In genomic region chr3:112550859-112551258, GRCh38 we compare ENCODE assay signal across 35 cellular contexts. TPM values are rescaled to one million over a fixed set of nuclear protein-coding genes. Genes with fewer than 3 reads are reported as not detected.
DNase-seq lines count a peak whose midpoint lies in the region; ATAC-seq and TF ChIP-seq lines count a peak whose summit lies in the region.
"Had no signal": no experiment of that assay in that cellular context is flagged by ENCODE, and none has a peak within 500 bp of the region (broad histone marks: within the 10 kb centered on the region; RNA-seq: fewer than 3 reads in every experiment).

No MANE protein-coding gene starts in this region.

- H3K27ac ChIP-seq in mammary epithelial cell (ENCODE audit: insufficient read depth, low read depth, low read length) (no peak overlapping the region), Panc1 (ENCODE audit: low read length) (no peak overlapping the region), right cardiac atrium (ENCODE audit: low read length) (no peak overlapping the region)
- H3K27ac ChIP-seq: C4-2B, hepatocyte, ovary, SK-N-MC, skin epidermis had no signal

- ATAC-seq in Panc1 (no peak), right cardiac atrium (no peak), GM18517 (IDR thresholded peaks at IDR 0.05; ENCODE audit: unreplicated experiment) (no peak)
- no peak for ATAC-seq in activated CD4-positive, alpha-beta T cell treated with anti-CD3 and anti-CD28 coated beads for 36 hours
- ATAC-seq: activated CD8-positive, alpha-beta T cell treated with anti-CD3 and anti-CD28 coated beads for 36 hours; left lobe of liver; stimulated activated memory B cell treated with anti-CD40 and anti-IgM and Interleukin-4, amounts not matched to agents 10 μg/mL and 1 μg/mL and 100 μg/mL, for 72 hours; T-helper 17 cell had no signal

- H3K36me3 ChIP-seq in mammary epithelial cell (ENCODE audit: insufficient read depth, low read length), result peaks cover 8% of the 10 kb centered on the region
- H3K36me3 ChIP-seq in Panc1 (ENCODE audit: control insufficient read depth, insufficient read depth, low read length), result peaks cover 15% of the 10 kb centered on the region
- H3K36me3 ChIP-seq: ovary had no signal

- no peak overlapping the region for H3K9ac ChIP-seq in mammary epithelial cell (ENCODE audit: insufficient read depth, low read length)

- H3K27me3 ChIP-seq in mammary epithelial cell (ENCODE audit: insufficient read depth, low read length) (no peaks in the 10 kb centered on the region), Panc1 (ENCODE audit: control insufficient read depth, insufficient read depth, low read length) (no peaks in the 10 kb centered on the region), right cardiac atrium (ENCODE audit: control insufficient read depth, insufficient read depth) (no peaks in the 10 kb centered on the region)
- H3K27me3 ChIP-seq: hepatocyte, MG63, ovary had no signal

- H3K27me3 Mint-ChIP-seq in MCF 10A (ENCODE audit: insufficient read depth, unreplicated experiment), result no peaks in the 10 kb centered on the region
- H3K27me3 Mint-ChIP-seq in activated CD4-positive, alpha-beta T cell treated with anti-CD3 and anti-CD28 coated beads for 36 hours, result no peaks in the 10 kb centered on the region
- H3K27me3 Mint-ChIP-seq: activated CD8-positive, alpha-beta T cell treated with anti-CD3 and anti-CD28 coated beads for 36 hours; brain; memory B cell; stimulated activated memory B cell treated with anti-CD40 and anti-IgM and Interleukin-4, amounts not matched to agents 10 μg/mL and 1 μg/mL and 100 μg/mL, for 72 hours; T-helper 17 cell; type B pancreatic cell had no signal

- intact Hi-C loops in mammary epithelial cell (cut with micrococcal nuclease) (no loop called here), MCF 10A (cut with micrococcal nuclease) (no loop called here), Panc1 (cut with micrococcal nuclease; ENCODE audit: unreplicated experiment) (no loop called here), right cardiac atrium (cut with DNase I) (no loop called here)
- intact Hi-C loops in activated CD4-positive, alpha-beta T cell treated with anti-CD3 and anti-CD28 coated beads for 36 hours (cut with DNase I, micrococcal nuclease), result no loop called here

- CTCF ChIA-PET in mammary epithelial cell (lab: Charles Lee; ENCODE audit: low non-redundant PET) (interaction anchor here (0.6 to 0.9 kb wide), 3 partner anchors 258 to 1195 kb away, joined by 3 to 9 read pairs (median 4); no protein-coding TSS in a partner anchor), MCF 10A (lab: Yijun Ruan, JAX) (interaction anchor here (1.4 to 1.5 kb wide), 2 partner anchors 11 to 18 kb away, joined by 4 read pairs; partner anchors contain the start of genes ATG3 and SLC35A5), Panc1 (lab: Charles Lee) (no interaction called here)
- CTCF ChIA-PET in activated CD4-positive, alpha-beta T cell treated with anti-CD3 and anti-CD28 coated beads for 36 hours (lab: Charles Lee), result interaction anchor here (0.6 to 1.2 kb wide), 2 partner anchors 10 to 247 kb away, joined by 3 read pairs; no protein-coding TSS in a partner anchor

- no peak for DNase-seq in mammary epithelial cell
- DNase-seq in MCF 10A (ENCODE audit: unreplicated experiment), result no peak
- DNase-seq in Panc1 (ENCODE audit: low read depth, low spot score), result no peak
- no peak for DNase-seq in epithelial cell of proximal tubule (ENCODE audit: low read depth)
- DNase-seq in right cardiac atrium, result no peak
- no peak for DNase-seq in activated CD4-positive, alpha-beta T cell treated with anti-CD3 and anti-CD28 coated beads for 36 hours
- no peak for DNase-seq in activated CD8-positive, alpha-beta memory T cell treated with anti-CD3 and anti-CD28 coated beads, Interleukin-2, amount 50 U/mL, for 4 hours
- DNase-seq: 8988T; activated CD8-positive, alpha-beta T cell treated with anti-CD3 and anti-CD28 coated beads for 36 hours; activated naive CD4-positive, alpha-beta T cell treated with anti-CD3 and anti-CD28 coated beads, Interleukin-2, amount 50 U/mL, for 16 hours; amniotic stem cell; DMS79 treated with DMSO at 0.1 percent for 48 hours; GF-D8; immature natural killer cell; KBM-7; MG63; NCI-H1105; NCI-H187; NCI-H2171 treated with DMSO at 0.1 percent for 48 hours; NCI-H510A; ovary; T-helper 17 cell had no signal

- POLR2A ChIA-PET in MCF 10A (lab: Yijun Ruan, JAX) (interaction anchor here (0.6 to 1.0 kb wide), 2 partner anchors 16 to 255 kb away, joined by 4 read pairs; no protein-coding TSS in a partner anchor), Panc1 (lab: Charles Lee) (no interaction called here)
- POLR2A ChIA-PET in activated CD4-positive, alpha-beta T cell treated with anti-CD3 and anti-CD28 coated beads for 36 hours (lab: Charles Lee), result no interaction called here

- H4K20me1 ChIP-seq in mammary epithelial cell (ENCODE audit: insufficient read depth, low read length), result no peaks in the 10 kb centered on the region

- BruUV-seq in mammary epithelial cell (replicated peaks; lab: Mats Ljungman, UMichigan) (no TSS peak), MCF 10A (replicated peaks; lab: Mats Ljungman, UMichigan) (no TSS peak), Panc1 (replicated peaks; lab: Mats Ljungman, UMichigan) (TSS peak; percentile 11)

- H3K9me3 ChIP-seq in mammary epithelial cell (replicated peaks; ENCODE audit: insufficient read depth, low read length) (no peaks in the 10 kb centered on the region), Panc1 (ENCODE audit: control insufficient read depth, insufficient read depth, low read depth, low read length) (no peaks in the 10 kb centered on the region), right cardiac atrium (ENCODE audit: control insufficient read depth, low read length) (no peaks in the 10 kb centered on the region)
- H3K9me3 ChIP-seq: Caco-2, ovary had no signal

- H3K4me2 ChIP-seq in mammary epithelial cell (ENCODE audit: insufficient read depth, low read depth, low read length), result no peak overlapping the region
- H3K4me2 ChIP-seq: hepatocyte had no signal

- H3K4me1 ChIP-seq in mammary epithelial cell (ENCODE audit: insufficient read depth, low read length) (peaks cover 19% of the 10 kb centered on the region), Panc1 (ENCODE audit: control insufficient read depth, insufficient read depth, low read length) (peaks cover 7% of the 10 kb centered on the region; the same call in 1 of the 2 replicates), right cardiac atrium (ENCODE audit: control insufficient read depth, insufficient read depth, low read length) (peaks cover 1% of the 10 kb centered on the region)

- H3K4me3 Mint-ChIP-seq in MCF 10A (ENCODE audit: unreplicated experiment), result no peak overlapping the region
- H3K4me3 Mint-ChIP-seq in activated CD4-positive, alpha-beta T cell treated with anti-CD3 and anti-CD28 coated beads for 36 hours, result no peak overlapping the region
- H3K4me3 Mint-ChIP-seq: activated CD8-positive, alpha-beta T cell treated with anti-CD3 and anti-CD28 coated beads for 36 hours; brain; immature natural killer cell; memory B cell; stimulated activated memory B cell treated with anti-CD40 and anti-IgM and Interleukin-4, amounts not matched to agents 10 μg/mL and 1 μg/mL and 100 μg/mL, for 72 hours; T-helper 17 cell; type B pancreatic cell had no signal

- in situ Hi-C loops in mammary epithelial cell (cut with MboI; ENCODE audit: low sequenced_read_pairs in 2 of 2), result no loop called here
- in situ Hi-C loops in Panc1 (cut with HindIII; ENCODE audit: low pct_unique_long_range_greater_than_20kb, low sequenced_read_pairs), result no loop called here

- H3K4me3 ChIP-seq in mammary epithelial cell (replicated peaks in 1 of 3; ENCODE audit: insufficient read depth in 1 of 3, low read depth in 2 of 3, low read length in 3 of 3), result no peak overlapping the region
- H3K4me3 ChIP-seq in Panc1 (ENCODE audit: low read depth in 2 of 2, low read length in 2 of 2), result no peak overlapping the region
- no peak overlapping the region for H3K4me3 ChIP-seq in epithelial cell of proximal tubule (ENCODE audit: low read depth, low read length)
- H3K4me3 ChIP-seq in right cardiac atrium (ENCODE audit: low read length), result no peak overlapping the region
- H3K4me3 ChIP-seq: hepatocyte, MG63, ovary, SK-N-MC, skin epidermis had no signal

- H2AFZ ChIP-seq in mammary epithelial cell (ENCODE audit: low read depth, low read length), result peak overlapping the region; percentile 33
- H2AFZ ChIP-seq: hepatocyte had no signal

- no peak for TF ChIP-seq CTCF in mammary epithelial cell (conservative IDR thresholded peaks at IDR 0.05 in 1 of 2, IDR thresholded peaks at IDR 0.05 in 1 of 2; ENCODE audit: extremely low read depth in 1 of 2, insufficient read depth in 1 of 2, low read depth in 1 of 2, low read length in 2 of 2)
- no peak for TF ChIP-seq CTCF in MCF 10A (IDR thresholded peaks at IDR 0.05; ENCODE audit: unreplicated experiment)
- TF ChIP-seq CTCF in Panc1 (IDR thresholded peaks at IDR 0.05), result peak; percentile 9; the same call in 1 of the 2 replicates
- peak; percentile 23 for TF ChIP-seq CTCF in epithelial cell of proximal tubule (conservative IDR thresholded peaks at IDR 0.05; ENCODE audit: low read depth, low read length)

- peaks cover 49% of the 10 kb centered on the region for H3K36me3 Mint-ChIP-seq in MCF 10A (ENCODE audit: insufficient read depth, unreplicated experiment)
- peaks cover 38% of the 10 kb centered on the region for H3K36me3 Mint-ChIP-seq in activated CD4-positive, alpha-beta T cell treated with anti-CD3 and anti-CD28 coated beads for 36 hours (ENCODE audit: low read depth)

- H3K79me2 ChIP-seq in mammary epithelial cell (ENCODE audit: insufficient read depth, low read length), result peaks cover 53% of the 10 kb centered on the region

- no peak overlapping the region for H3K27ac Mint-ChIP-seq in MCF 10A (ENCODE audit: low read depth, unreplicated experiment)
- H3K27ac Mint-ChIP-seq in activated CD4-positive, alpha-beta T cell treated with anti-CD3 and anti-CD28 coated beads for 36 hours, result no peak overlapping the region
- H3K27ac Mint-ChIP-seq: activated CD8-positive, alpha-beta T cell treated with anti-CD3 and anti-CD28 coated beads for 36 hours; activated T-helper 2 cell treated with anti-CD3 and anti-CD28 coated beads, Interferon-gamma antibody, Interleukin-2, Interleukin-4, amounts not matched to agents 10 μg/mL and 5 μg/mL and 100 μg/mL, durations not matched to agents 14 hours and 24 hours and 36 hours; brain; memory B cell; stimulated activated memory B cell treated with anti-CD40 and anti-IgM and Interleukin-4, amounts not matched to agents 10 μg/mL and 1 μg/mL and 100 μg/mL, for 72 hours; type B pancreatic cell had no signal

- 0% methylated on average over 1 of the region's 1 CpG for WGBS in mammary epithelial cell (ENCODE audit: low coverage, missing lambda C conversion rate)
- WGBS in right cardiac atrium, result 28% methylated on average over 1 of the region's 1 CpG

- dilution Hi-C loops in mammary epithelial cell (cut with HindIII; ENCODE audit: low sequenced_read_pairs), result no loop called here

- H3K4me1 Mint-ChIP-seq in MCF 10A (ENCODE audit: insufficient read depth, unreplicated experiment), result peaks cover 21% of the 10 kb centered on the region
- H3K4me1 Mint-ChIP-seq in activated CD4-positive, alpha-beta T cell treated with anti-CD3 and anti-CD28 coated beads for 36 hours, result peaks cover 27% of the 10 kb centered on the region

- H3K9me3 Mint-ChIP-seq in MCF 10A (ENCODE audit: unreplicated experiment), result no peaks in the 10 kb centered on the region
- H3K9me3 Mint-ChIP-seq in activated CD4-positive, alpha-beta T cell treated with anti-CD3 and anti-CD28 coated beads for 36 hours (ENCODE audit: low read depth), result no peaks in the 10 kb centered on the region
- H3K9me3 Mint-ChIP-seq: activated CD8-positive, alpha-beta T cell treated with anti-CD3 and anti-CD28 coated beads for 36 hours; brain; immature natural killer cell; memory B cell; stimulated activated memory B cell treated with anti-CD40 and anti-IgM and Interleukin-4, amounts not matched to agents 10 μg/mL and 1 μg/mL and 100 μg/mL, for 72 hours; type B pancreatic cell had no signal

RNA-seq across cellular contexts. Expression of gene ATG3, which starts 10.9 kb away (rescaled TPM):
- total RNA-seq in mammary epithelial cell, result 10 to 100 TPM; 51.3 to 65.2 TPM
- 40.8 TPM for polyA plus RNA-seq in mammary epithelial cell
- 51.8 TPM for polyA minus RNA-seq in mammary epithelial cell
- 87.8 and 97.2 TPM in 2 replicates for total RNA-seq in MCF 10A (2022)
- 75.1 TPM for total RNA-seq in Panc1 (2021; ENCODE audit: unreplicated experiment)
- 60.0 TPM for polyA plus RNA-seq in Panc1 (2012; ENCODE audit: insufficient read length)
- total RNA-seq in epithelial cell of proximal tubule, result 53.2 and 58.5 TPM in 2 replicates
- 10 to 100 TPM; 40.0 to 45.0 (median 42.6) TPM for total RNA-seq in right cardiac atrium
- 36.5 TPM for polyA plus RNA-seq in right cardiac atrium
- 10 to 100 TPM; 54.9 to 71.0 TPM for total RNA-seq in activated CD4-positive, alpha-beta T cell treated with anti-CD3 and anti-CD28 coated beads for 36 hours

RNA-seq across cellular contexts. Expression of gene SLC35A5, which starts 11.0 kb away (rescaled TPM):
- total RNA-seq in mammary epithelial cell, result 10 to 100 TPM; 26.9 to 58.3 TPM
- polyA plus RNA-seq in mammary epithelial cell, result 16.4 TPM
- polyA minus RNA-seq in mammary epithelial cell, result 3.9 TPM
- 23.3 and 26.7 TPM in 2 replicates for total RNA-seq in MCF 10A (2022)
- 37.8 TPM for total RNA-seq in Panc1 (2021; ENCODE audit: unreplicated experiment)
- polyA plus RNA-seq in Panc1 (2012; ENCODE audit: insufficient read length), result 21.8 TPM
- 14.1 and 20.9 TPM in 2 replicates for total RNA-seq in epithelial cell of proximal tubule
- 10 to 100 TPM; 16.5 to 21.8 (median 18.2) TPM for total RNA-seq in right cardiac atrium
- polyA plus RNA-seq in right cardiac atrium, result 10.8 TPM
- total RNA-seq in activated CD4-positive, alpha-beta T cell treated with anti-CD3 and anti-CD28 coated beads for 36 hours, result 10 to 100 TPM; 16.5 to 18.7 TPM

RNA-seq across cellular contexts. Expression of gene BTLA, which starts 51.6 kb away (rescaled TPM):
- total RNA-seq in mammary epithelial cell (not detected), MCF 10A (2022) (not detected in 2 replicates), Panc1 (2021; ENCODE audit: unreplicated experiment) (not detected), epithelial cell of proximal tubule (not detected in 2 replicates), right cardiac atrium (under 1 TPM in 1 of 4 donors, not detected in 3; 0.14 TPM)
- polyA plus RNA-seq in mammary epithelial cell (not detected), right cardiac atrium (0.09 TPM)
- polyA minus RNA-seq in mammary epithelial cell, result not detected
- not detected for polyA plus RNA-seq in Panc1 (2012; ENCODE audit: insufficient read length)
- 10 to 100 TPM; 21.0 to 21.7 TPM for total RNA-seq in activated CD4-positive, alpha-beta T cell treated with anti-CD3 and anti-CD28 coated beads for 36 hours
- total RNA-seq: Caco-2, hepatocyte had no signal
- polyA plus RNA-seq: hepatocyte, neural cell had no signal

Comparison
In these comparisons a context has a peak if more than half of its experiments do, and no peak if none do; other contexts are left out.
1. CTCF ChIP-seq: peak in Panc1 (single experiment) and epithelial cell of proximal tubule (single experiment); none in mammary epithelial cell (0 of 2) and MCF 10A (single experiment).
2. RNA of gene BTLA, which starts 51.6 kb away (total RNA-seq): 21.0 to 21.7 TPM in activated CD4-positive, alpha-beta T cell treated with anti-CD3 and anti-CD28 coated beads for 36 hours; 0.14 TPM in right cardiac atrium, not detected in Panc1 (single experiment), not detected in MCF 10A, not detected in mammary epithelial cell and not detected in epithelial cell of proximal tubule; every median in the first group is over 10 times any median in the second.